Comparison of ENCODE assay signal across 20 cellular contexts in the genomic region with DNA sequence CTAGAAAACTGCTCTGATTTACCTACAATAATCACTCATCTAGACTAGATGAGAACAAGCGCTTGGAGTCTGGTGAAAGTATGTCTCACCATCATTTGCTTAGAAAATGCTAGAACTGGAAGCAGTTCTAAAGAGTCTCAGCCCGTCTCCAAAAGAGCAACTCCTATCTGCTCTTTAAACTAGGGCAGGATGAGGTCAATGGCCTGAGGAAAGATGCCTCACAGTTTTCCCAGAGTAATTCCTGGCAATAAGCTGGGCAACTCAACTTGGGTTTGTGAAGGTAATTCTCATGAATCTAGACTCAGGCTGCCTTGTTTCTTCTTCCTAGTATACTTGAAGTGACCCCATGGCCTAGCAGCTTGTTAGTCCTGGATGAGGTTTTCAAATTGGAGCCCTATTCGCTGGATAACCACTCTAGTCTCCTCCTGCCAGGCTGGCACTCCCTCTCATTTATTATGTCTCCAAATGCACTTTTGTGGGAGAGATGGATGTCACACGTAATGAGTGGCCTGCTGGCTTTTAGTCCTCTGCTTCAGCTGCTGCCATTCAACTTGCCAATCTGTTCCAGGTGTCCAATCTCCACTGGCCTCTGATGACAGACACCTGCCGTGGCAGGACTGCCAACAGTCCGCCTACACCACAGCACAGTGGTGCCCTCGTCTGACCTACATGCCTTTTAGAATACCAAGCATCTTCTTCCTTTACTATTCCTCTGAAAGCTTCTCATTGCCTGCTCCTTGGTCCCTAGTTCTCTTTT.
DNase-seq lines count a peak whose midpoint lies in the region; ATAC-seq and TF ChIP-seq lines count a peak whose summit lies in the region.
"Had no signal": no experiment of that assay in that cellular context is flagged by ENCODE, and none has a peak within 500 bp of the region (broad histone marks: within the 10 kb centered on the region; RNA-seq: fewer than 3 reads in every experiment).

No MANE protein-coding gene starts in this region.

- peak; percentile 78 for ATAC-seq in Right ventricle myocardium inferior
- ATAC-seq in stimulated activated memory B cell treated with anti-CD40 and anti-IgM and Interleukin-4, amounts not matched to agents 10 μg/mL and 1 μg/mL and 100 μg/mL, for 72 hours = peak; percentile 48
- ATAC-seq in activated T-cell treated with anti-CD3 and anti-CD28 coated beads, Interleukin-2, amount 50 U/mL, for 4 hours = no peak
- ATAC-seq: activated CD8-positive, alpha-beta memory T cell treated with anti-CD3 and anti-CD28 coated beads, Interleukin-2, amount 10 ng/mL, durations not matched to agents 7 days and 5 days; effector memory CD8-positive, alpha-beta T cell; upper lobe of right lung had no signal

- no peaks in the 10 kb centered on the region for H3K9me3 ChIP-seq in suprapubic skin
- H3K9me3 ChIP-seq: adrenal gland, Peyer's patch, upper lobe of right lung had no signal

- no peak for TF ChIP-seq EP300 in suprapubic skin (IDR thresholded peaks at IDR 0.05)

- no peak overlapping the region for H3K27ac Mint-ChIP-seq in stimulated activated memory B cell treated with anti-CD40 and anti-IgM and Interleukin-4, amounts not matched to agents 10 μg/mL and 1 μg/mL and 100 μg/mL, for 72 hours
- H3K27ac Mint-ChIP-seq: activated CD8-positive, alpha-beta memory T cell treated with anti-CD3 and anti-CD28 coated beads, Interleukin-2, amount 10 ng/mL, durations not matched to agents 7 days and 5 days; effector memory CD8-positive, alpha-beta T cell; memory B cell; nephron progenitor cell had no signal

- no peak overlapping the region for H3K4me3 Mint-ChIP-seq in stimulated activated memory B cell treated with anti-CD40 and anti-IgM and Interleukin-4, amounts not matched to agents 10 μg/mL and 1 μg/mL and 100 μg/mL, for 72 hours
- H3K4me3 Mint-ChIP-seq in activated T-cell treated with anti-CD3 and anti-CD28 coated beads, Interleukin-2, amount 50 U/mL, for 4 hours = no peak overlapping the region
- H3K4me3 Mint-ChIP-seq: activated CD8-positive, alpha-beta memory T cell treated with anti-CD3 and anti-CD28 coated beads, Interleukin-2, amount 10 ng/mL, durations not matched to agents 7 days and 5 days; effector memory CD8-positive, alpha-beta T cell; memory B cell; nephron progenitor cell had no signal

- TF ChIP-seq CTCF in suprapubic skin (IDR thresholded peaks at IDR 0.05) = no peak

- no peaks in the 10 kb centered on the region for H3K9me3 Mint-ChIP-seq in stimulated activated memory B cell treated with anti-CD40 and anti-IgM and Interleukin-4, amounts not matched to agents 10 μg/mL and 1 μg/mL and 100 μg/mL, for 72 hours
- no peaks in the 10 kb centered on the region for H3K9me3 Mint-ChIP-seq in activated T-cell treated with anti-CD3 and anti-CD28 coated beads, Interleukin-2, amount 50 U/mL, for 4 hours
- H3K9me3 Mint-ChIP-seq: effector memory CD8-positive, alpha-beta T cell; memory B cell; nephron progenitor cell had no signal

- DNase-seq in Right ventricle myocardium inferior (ENCODE audit: missing footprints) (no peak), cardiac septum (ENCODE audit: low spot score) (no peak), RPMI8226 (peak; percentile 7), left kidney (ENCODE audit: low read depth, low spot score) (peak; percentile 19), suprapubic skin (ENCODE audit: low spot score in 2 of 2) (no peak), RKO (ENCODE audit: low spot score) (no peak)
- no peak for DNase-seq in activated T-cell treated with anti-CD3 and anti-CD28 coated beads, Interleukin-2, amount 50 U/mL, for 4 hours
- DNase-seq: activated CD8-positive, alpha-beta memory T cell treated with anti-CD3 and anti-CD28 coated beads, Interleukin-2, amount 10 ng/mL, durations not matched to agents 7 days and 5 days; activated effector memory CD4-positive, alpha-beta T cell treated with Interleukin-2 at 50 U/mL for 16 hours; DMS153; effector memory CD8-positive, alpha-beta T cell; NCI-H2029; nephron progenitor cell; Peyer's patch; stimulated activated naive CD4-positive, alpha-beta T cell; upper lobe of right lung had no signal

- H3K36me3 ChIP-seq in suprapubic skin = peaks cover 3% of the 10 kb centered on the region
- H3K36me3 ChIP-seq: adrenal gland, Peyer's patch had no signal

- H3K4me1 Mint-ChIP-seq in stimulated activated memory B cell treated with anti-CD40 and anti-IgM and Interleukin-4, amounts not matched to agents 10 μg/mL and 1 μg/mL and 100 μg/mL, for 72 hours = no peaks in the 10 kb centered on the region
- no peaks in the 10 kb centered on the region for H3K4me1 Mint-ChIP-seq in activated T-cell treated with anti-CD3 and anti-CD28 coated beads, Interleukin-2, amount 50 U/mL, for 4 hours (ENCODE audit: low read depth)
- H3K4me1 Mint-ChIP-seq: activated CD8-positive, alpha-beta memory T cell treated with anti-CD3 and anti-CD28 coated beads, Interleukin-2, amount 10 ng/mL, durations not matched to agents 7 days and 5 days; memory B cell had no signal

- peaks cover 42% of the 10 kb centered on the region for H3K27me3 Mint-ChIP-seq in stimulated activated memory B cell treated with anti-CD40 and anti-IgM and Interleukin-4, amounts not matched to agents 10 μg/mL and 1 μg/mL and 100 μg/mL, for 72 hours
- H3K27me3 Mint-ChIP-seq in activated T-cell treated with anti-CD3 and anti-CD28 coated beads, Interleukin-2, amount 50 U/mL, for 4 hours (ENCODE audit: low read depth) = no peaks in the 10 kb centered on the region

- peaks cover 8% of the 10 kb centered on the region for H3K4me1 ChIP-seq in suprapubic skin

- no peak overlapping the region for H3K27ac ChIP-seq in suprapubic skin
- H3K27ac ChIP-seq: C4-2B, Peyer's patch, upper lobe of right lung had no signal

- no peak overlapping the region for H3K4me3 ChIP-seq in suprapubic skin
- H3K4me3 ChIP-seq: adrenal gland, Peyer's patch, upper lobe of right lung had no signal

- no peak for TF ChIP-seq POLR2A in suprapubic skin (IDR thresholded peaks at IDR 0.05)

- no peaks in the 10 kb centered on the region for H3K36me3 Mint-ChIP-seq in stimulated activated memory B cell treated with anti-CD40 and anti-IgM and Interleukin-4, amounts not matched to agents 10 μg/mL and 1 μg/mL and 100 μg/mL, for 72 hours
- no peaks in the 10 kb centered on the region for H3K36me3 Mint-ChIP-seq in activated T-cell treated with anti-CD3 and anti-CD28 coated beads, Interleukin-2, amount 50 U/mL, for 4 hours (ENCODE audit: insufficient read depth)
- H3K36me3 Mint-ChIP-seq: activated CD8-positive, alpha-beta memory T cell treated with anti-CD3 and anti-CD28 coated beads, Interleukin-2, amount 10 ng/mL, durations not matched to agents 7 days and 5 days; memory B cell had no signal

- H3K27me3 ChIP-seq in suprapubic skin = no peaks in the 10 kb centered on the region
- H3K27me3 ChIP-seq: adrenal gland, Peyer's patch, upper lobe of right lung had no signal

- 87% methylated on average over 7 of the region's 7 CpGs for WGBS in suprapubic skin

- intact Hi-C loops in Right ventricle myocardium inferior (cut with DNase I) (no loop called here), cardiac septum (cut with DNase I) (no loop called here)

Comparison
In these comparisons a context has a peak if more than half of its experiments do, and no peak if none do; other contexts are left out.
1. ATAC-seq: peak in Right ventricle myocardium inferior (single experiment) and stimulated activated memory B cell treated with anti-CD40 and anti-IgM and Interleukin-4, amounts not matched to agents 10 μg/mL and 1 μg/mL and 100 μg/mL, for 72 hours (single experiment); none in activated T-cell treated with anti-CD3 and anti-CD28 coated beads, Interleukin-2, amount 50 U/mL, for 4 hours (0 of 2).
2. DNase-seq: peak in RPMI8226 (single experiment) and left kidney (single experiment); none in Right ventricle myocardium inferior (single experiment), cardiac septum (single experiment), activated T-cell treated with anti-CD3 and anti-CD28 coated beads, Interleukin-2, amount 50 U/mL, for 4 hours (single experiment), suprapubic skin (0 of 2) and RKO (single experiment).